11 cellular contexts compared by ENCODE assay signal in genomic region chr2:33426666-33427231, GRCh38. TPM values are rescaled to one million over a fixed set of nuclear protein-coding genes. Genes with fewer than 3 reads are reported as not detected.
A peak's percentile ranks its signal among the peaks of the same experiment; 100 is the strongest.
DNase-seq lines count a peak whose midpoint lies in the region; ATAC-seq and TF ChIP-seq lines count a peak whose summit lies in the region.
"Had no signal": no experiment of that assay in that cellular context is flagged by ENCODE, and none has a peak within 500 bp of the region (broad histone marks: within the 10 kb centered on the region; RNA-seq: fewer than 3 reads in every experiment).

No MANE protein-coding gene starts in this region.

- in situ Hi-C loops in mammary epithelial cell (cut with MboI; ENCODE audit: low sequenced_read_pairs in 2 of 2): no loop called here

- ATAC-seq in lower lobe of right lung: peak; percentile 65 to 73
- no peak for ATAC-seq in HG02970 (IDR thresholded peaks at IDR 0.05; ENCODE audit: low FRiP score, unreplicated experiment)
- ATAC-seq in stimulated activated effector memory CD8-positive, alpha-beta T cell treated with anti-CD3 and anti-CD28 coated beads, Interleukin-12 subunit alpha, Interleukin-12 subunit beta, amount 100 ng/mL, for 72 hours: no peak
- no peak for ATAC-seq in GM21360 (IDR thresholded peaks at IDR 0.05; ENCODE audit: unreplicated experiment)

- TF ChIP-seq CTCF in mammary epithelial cell (conservative IDR thresholded peaks at IDR 0.05 in 1 of 2, IDR thresholded peaks at IDR 0.05 in 1 of 2; ENCODE audit: extremely low read depth in 1 of 2, insufficient read depth in 1 of 2, low read depth in 1 of 2, low read length in 2 of 2): no peak
- no peak for TF ChIP-seq CTCF in lower lobe of right lung (IDR thresholded peaks at IDR 0.05)
- TF ChIP-seq CTCF in spleen (IDR thresholded peaks at IDR 0.05 in 8 of 11, conservative IDR thresholded peaks at IDR 0.05 in 3 of 11): no peak

- BruUV-seq in mammary epithelial cell (replicated peaks; lab: Mats Ljungman, UMichigan): no TSS peak

- H3K27ac Mint-ChIP-seq in stimulated activated effector memory CD8-positive, alpha-beta T cell treated with anti-CD3 and anti-CD28 coated beads, Interleukin-12 subunit alpha, Interleukin-12 subunit beta, amount 100 ng/mL, for 72 hours: no peak overlapping the region

- dilution Hi-C loops in mammary epithelial cell (cut with HindIII; ENCODE audit: low sequenced_read_pairs): no loop called here

- 15% methylated on average over 3 of the region's 3 CpGs for WGBS in mammary epithelial cell (ENCODE audit: low coverage, missing lambda C conversion rate)
- WGBS in spleen, 5 donors: 66 to 87% (median 82%) methylated on average over 3 of the region's 3 CpGs

- no peaks in the 10 kb centered on the region for H4K20me1 ChIP-seq in mammary epithelial cell (ENCODE audit: insufficient read depth, low read length)

- H3K4me1 ChIP-seq in mammary epithelial cell (ENCODE audit: insufficient read depth, low read length): peaks cover 23% of the 10 kb centered on the region
- no peaks in the 10 kb centered on the region for H3K4me1 ChIP-seq in lower lobe of right lung
- H3K4me1 ChIP-seq in spleen: no peaks in the 10 kb centered on the region
- H3K4me1 ChIP-seq: Peyer's patch had no signal

- H3K36me3 Mint-ChIP-seq in stimulated activated effector memory CD8-positive, alpha-beta T cell treated with anti-CD3 and anti-CD28 coated beads, Interleukin-12 subunit alpha, Interleukin-12 subunit beta, amount 100 ng/mL, for 72 hours: no peaks in the 10 kb centered on the region

- H3K9me3 ChIP-seq in mammary epithelial cell (replicated peaks; ENCODE audit: insufficient read depth, low read length) (no peaks in the 10 kb centered on the region), lower lobe of right lung (no peaks in the 10 kb centered on the region), spleen (no peaks in the 10 kb centered on the region)
- H3K9me3 ChIP-seq: Peyer's patch had no signal

- no peaks in the 10 kb centered on the region for H3K36me3 ChIP-seq in mammary epithelial cell (ENCODE audit: insufficient read depth, low read length)
- H3K36me3 ChIP-seq in lower lobe of right lung: no peaks in the 10 kb centered on the region
- H3K36me3 ChIP-seq in spleen: no peaks in the 10 kb centered on the region
- H3K36me3 ChIP-seq: Peyer's patch had no signal

- H3K9ac ChIP-seq in mammary epithelial cell (ENCODE audit: insufficient read depth, low read length): no peak overlapping the region

- no peaks in the 10 kb centered on the region for H3K4me1 Mint-ChIP-seq in stimulated activated effector memory CD8-positive, alpha-beta T cell treated with anti-CD3 and anti-CD28 coated beads, Interleukin-12 subunit alpha, Interleukin-12 subunit beta, amount 100 ng/mL, for 72 hours

- no peak for TF ChIP-seq POLR2A in spleen (IDR thresholded peaks at IDR 0.05)

- H3K4me3 ChIP-seq in mammary epithelial cell (replicated peaks in 1 of 3; ENCODE audit: insufficient read depth in 1 of 3, low read depth in 2 of 3, low read length in 3 of 3): no peak overlapping the region
- H3K4me3 ChIP-seq in lower lobe of right lung: no peak overlapping the region
- H3K4me3 ChIP-seq in spleen: no peak overlapping the region
- H3K4me3 ChIP-seq: Peyer's patch had no signal

- no peaks in the 10 kb centered on the region for H3K9me3 Mint-ChIP-seq in stimulated activated effector memory CD8-positive, alpha-beta T cell treated with anti-CD3 and anti-CD28 coated beads, Interleukin-12 subunit alpha, Interleukin-12 subunit beta, amount 100 ng/mL, for 72 hours

- no peak overlapping the region for H3K4me3 Mint-ChIP-seq in stimulated activated effector memory CD8-positive, alpha-beta T cell treated with anti-CD3 and anti-CD28 coated beads, Interleukin-12 subunit alpha, Interleukin-12 subunit beta, amount 100 ng/mL, for 72 hours

- H2AFZ ChIP-seq in mammary epithelial cell (ENCODE audit: low read depth, low read length): peak overlapping the region; percentile 42

- CTCF ChIA-PET in mammary epithelial cell (lab: Charles Lee; ENCODE audit: low non-redundant PET): no interaction called here

- intact Hi-C loops in mammary epithelial cell (cut with micrococcal nuclease): no loop called here
- intact Hi-C loops in lower lobe of right lung (cut with DNase I): no loop called here
- intact Hi-C loops in spleen (cut with DNase I; ENCODE audit: low total_unique reads): no loop called here

- H3K79me2 ChIP-seq in mammary epithelial cell (ENCODE audit: insufficient read depth, low read length): no peaks in the 10 kb centered on the region

- H3K27me3 ChIP-seq in mammary epithelial cell (ENCODE audit: insufficient read depth, low read length): no peaks in the 10 kb centered on the region
- no peaks in the 10 kb centered on the region for H3K27me3 ChIP-seq in lower lobe of right lung (ENCODE audit: low read depth)
- H3K27me3 ChIP-seq in spleen (replicated peaks in 1 of 7): no peaks in the 10 kb centered on the region
- H3K27me3 ChIP-seq: Peyer's patch had no signal

- peak overlapping the region; percentile 2 for H3K4me2 ChIP-seq in mammary epithelial cell (ENCODE audit: insufficient read depth, low read depth, low read length)

- H3K27ac ChIP-seq in mammary epithelial cell (ENCODE audit: insufficient read depth, low read depth, low read length) (no peak overlapping the region), lower lobe of right lung (no peak overlapping the region), spleen (no peak overlapping the region)
- H3K27ac ChIP-seq: Peyer's patch had no signal

- peak; percentile 50 for DNase-seq in DMS53 treated with DMSO at 0.1 percent for 48 hours (lab: John Stamatoyannopoulos, UW; ENCODE audit: unreplicated experiment)
- peak; percentile 54 for DNase-seq in NCI-H2029 (lab: John Stamatoyannopoulos, UW)
- peak; percentile 69 for DNase-seq in mammary epithelial cell
- no peak for DNase-seq in lower lobe of right lung
- no peak for DNase-seq in stimulated activated effector memory CD8-positive, alpha-beta T cell treated with anti-CD3 and anti-CD28 coated beads, Interleukin-12 subunit alpha, Interleukin-12 subunit beta, amount 100 ng/mL, for 72 hours (ENCODE audit: low spot score in 2 of 2)
- DNase-seq in spleen: no peak
- DNase-seq: head of caudate nucleus, KBM-7, Peyer's patch had no signal

RNA-seq across cellular contexts. Expression of gene RASGRP3, which starts 49.7 kb away (rescaled TPM):
- total RNA-seq in mammary epithelial cell: 1 to 10 TPM in 1 of 2 donors, not detected in 1; 1.5 TPM
- 0.06 TPM for polyA plus RNA-seq in mammary epithelial cell
- polyA minus RNA-seq in mammary epithelial cell: not detected
- total RNA-seq in lower lobe of right lung: 13.7 TPM
- 10 to 100 TPM; 38.7 to 68.1 (median 48.7) TPM for total RNA-seq in spleen
- polyA plus RNA-seq in spleen: 10 to 100 TPM; 13.2 to 15.9 (median 14.0) TPM

Comparison
In these comparisons a context has a peak if more than half of its experiments do, and no peak if none do; other contexts are left out.
1. DNase-seq: peak in DMS53 treated with DMSO at 0.1 percent for 48 hours (single experiment), NCI-H2029 (single experiment) and mammary epithelial cell (single experiment); none in lower lobe of right lung (single experiment), stimulated activated effector memory CD8-positive, alpha-beta T cell treated with anti-CD3 and anti-CD28 coated beads, Interleukin-12 subunit alpha, Interleukin-12 subunit beta, amount 100 ng/mL, for 72 hours (0 of 2) and spleen (single experiment).
2. ATAC-seq: peak in lower lobe of right lung (2 of 2); none in HG02970 (single experiment), stimulated activated effector memory CD8-positive, alpha-beta T cell treated with anti-CD3 and anti-CD28 coated beads, Interleukin-12 subunit alpha, Interleukin-12 subunit beta, amount 100 ng/mL, for 72 hours (single experiment) and GM21360 (single experiment).